In the genomic region with DNA sequence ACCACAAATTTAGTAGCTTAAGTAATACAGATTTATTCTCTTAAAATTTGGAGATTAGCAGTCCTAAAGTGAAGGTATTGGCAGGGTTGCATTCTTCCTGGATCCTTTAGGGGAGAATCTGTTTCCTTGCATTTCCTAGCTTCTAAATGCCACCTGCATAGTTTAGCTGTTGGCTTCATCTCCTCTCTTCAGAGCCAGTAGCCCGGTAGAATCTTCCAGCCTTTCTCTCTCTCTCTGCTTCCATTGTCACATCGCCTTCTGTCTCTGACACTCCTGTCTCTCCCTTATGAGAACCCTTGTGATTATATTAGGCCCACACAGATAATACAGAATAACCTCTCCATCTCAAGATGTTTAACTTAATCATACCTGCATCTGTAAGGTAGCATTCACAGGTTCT, we compare ENCODE assay signal across 12 cellular contexts. TPM values are rescaled to one million over a fixed set of nuclear protein-coding genes. Genes with fewer than 3 reads are reported as not detected.
DNase-seq lines count a peak whose midpoint lies in the region; ATAC-seq lines count a peak whose summit lies in the region.
"Had no signal": no experiment of that assay in that cellular context is flagged by ENCODE, and none has a peak within 500 bp of the region (broad histone marks: within the 10 kb centered on the region; RNA-seq: fewer than 3 reads in every experiment).

No MANE protein-coding gene starts in this region.

- no peak overlapping the region for H3K4me3 Mint-ChIP-seq in activated CD8-positive, alpha-beta memory T cell treated with anti-CD3 and anti-CD28 coated beads, Interleukin-2, amount 10 ng/mL, durations not matched to agents 7 days and 5 days
- no peak overlapping the region for H3K4me3 Mint-ChIP-seq in CD8-positive, alpha-beta memory T cell
- H3K4me3 Mint-ChIP-seq in activated T-helper 2 cell treated with anti-CD3 and anti-CD28 coated beads, Interferon-gamma antibody, Interleukin-2, Interleukin-4, amounts not matched to agents 10 μg/mL and 5 μg/mL and 100 μg/mL, durations not matched to agents 14 hours and 24 hours and 36 hours (ENCODE audit: low read depth), result no peak overlapping the region
- peak overlapping the region in 1 of 10 donors; percentile 7 for H3K4me3 Mint-ChIP-seq in naive thymus-derived CD4-positive, alpha-beta T cell
- H3K4me3 Mint-ChIP-seq in activated CD4-positive, alpha-beta T cell treated with anti-CD3 and anti-CD28 coated beads, Interleukin-2, amount 10 ng/mL, durations not matched to agents 7 days and 5 days, result no peak overlapping the region
- H3K4me3 Mint-ChIP-seq: GM23338 had no signal

- H3K36me3 Mint-ChIP-seq in activated CD8-positive, alpha-beta memory T cell treated with anti-CD3 and anti-CD28 coated beads, Interleukin-2, amount 10 ng/mL, durations not matched to agents 7 days and 5 days, result peaks cover 30% of the 10 kb centered on the region
- H3K36me3 Mint-ChIP-seq in CD8-positive, alpha-beta memory T cell, result peaks cover 0 to 61% (median 22%) of the 10 kb centered on the region in 3 donors
- H3K36me3 Mint-ChIP-seq in activated T-helper 2 cell treated with anti-CD3 and anti-CD28 coated beads, Interferon-gamma antibody, Interleukin-2, Interleukin-4, amounts not matched to agents 10 μg/mL and 5 μg/mL and 100 μg/mL, durations not matched to agents 14 hours and 24 hours and 36 hours (ENCODE audit: low read depth), result peaks cover 53% of the 10 kb centered on the region
- peaks cover 13 to 30% (median 18%) of the 10 kb centered on the region in 5 donors for H3K36me3 Mint-ChIP-seq in naive thymus-derived CD4-positive, alpha-beta T cell
- H3K36me3 Mint-ChIP-seq in activated CD4-positive, alpha-beta T cell treated with anti-CD3 and anti-CD28 coated beads, Interleukin-2, amount 10 ng/mL, durations not matched to agents 7 days and 5 days (ENCODE audit: low read depth), result peaks cover 26% of the 10 kb centered on the region

- peak overlapping the region; percentile 17 for H3K27ac Mint-ChIP-seq in activated CD8-positive, alpha-beta memory T cell treated with anti-CD3 and anti-CD28 coated beads, Interleukin-2, amount 10 ng/mL, durations not matched to agents 7 days and 5 days
- peak overlapping the region in 5 of 8 donors; percentile 29 to 79 (median 54) for H3K27ac Mint-ChIP-seq in CD8-positive, alpha-beta memory T cell
- peak overlapping the region; percentile 1 for H3K27ac Mint-ChIP-seq in activated T-helper 2 cell treated with anti-CD3 and anti-CD28 coated beads, Interferon-gamma antibody, Interleukin-2, Interleukin-4, amounts not matched to agents 10 μg/mL and 5 μg/mL and 100 μg/mL, durations not matched to agents 14 hours and 24 hours and 36 hours
- peak overlapping the region in 6 of 9 donors; percentile 6 to 88 (median 50) for H3K27ac Mint-ChIP-seq in naive thymus-derived CD4-positive, alpha-beta T cell
- H3K27ac Mint-ChIP-seq in activated CD4-positive, alpha-beta T cell treated with anti-CD3 and anti-CD28 coated beads, Interleukin-2, amount 10 ng/mL, durations not matched to agents 7 days and 5 days, result no peak overlapping the region
- H3K27ac Mint-ChIP-seq: GM23338 had no signal

- CTCF ChIA-PET in activated CD8-positive, alpha-beta memory T cell treated with anti-CD3 and anti-CD28 coated beads, Interleukin-2, amount 10 ng/mL, durations not matched to agents 7 days and 5 days (lab: Charles Lee), result interaction anchor here (1.0 to 7.2 kb wide), 9 partner anchors 11 to 222 kb away, joined by 3 to 79 read pairs (median 9); a partner anchor contains a TSS
- CTCF ChIA-PET in CD8-positive, alpha-beta memory T cell (lab: Charles Lee), result interaction anchor here (0.9 to 2.9 kb wide), 8 partner anchors 21 to 232 kb away, joined by 4 to 31 read pairs (median 8); a partner anchor contains a TSS
- CTCF ChIA-PET in naive thymus-derived CD4-positive, alpha-beta T cell (lab: Charles Lee), result interaction anchor here (0.7 to 3.9 kb wide), 13 partner anchors 10 to 232 kb away, joined by 3 to 49 read pairs (median 8); a partner anchor contains a TSS
- CTCF ChIA-PET in activated CD4-positive, alpha-beta T cell treated with anti-CD3 and anti-CD28 coated beads, Interleukin-2, amount 10 ng/mL, durations not matched to agents 7 days and 5 days (lab: Charles Lee), result interaction anchor here (1.1 to 2.3 kb wide), 8 partner anchors 20 to 226 kb away, joined by 3 to 19 read pairs (median 5); a partner anchor contains a TSS

- no peak for DNase-seq in activated CD8-positive, alpha-beta memory T cell treated with anti-CD3 and anti-CD28 coated beads, Interleukin-2, amount 10 ng/mL, durations not matched to agents 7 days and 5 days
- no peak for DNase-seq in activated CD8-positive, alpha-beta memory T cell treated with anti-CD3 and anti-CD28 coated beads, Interleukin-2, amount 50 U/mL, for 4 hours
- DNase-seq in CD8-positive, alpha-beta memory T cell, result no peak
- DNase-seq in activated T-helper 2 cell treated with anti-CD3 and anti-CD28 coated beads, Interferon-gamma antibody, Interleukin-2, Interleukin-4, amounts not matched to agents 10 μg/mL and 5 μg/mL and 100 μg/mL, durations not matched to agents 14 hours and 24 hours and 36 hours (ENCODE audit: low spot score), result no peak
- DNase-seq in naive thymus-derived CD4-positive, alpha-beta T cell, result no peak
- no peak for DNase-seq in activated CD4-positive, alpha-beta T cell treated with anti-CD3 and anti-CD28 coated beads, Interleukin-2, amount 10 ng/mL, durations not matched to agents 7 days and 5 days
- DNase-seq: DMS79, H7, IMR-90 had no signal

- H3K36me3 ChIP-seq in CD8-positive, alpha-beta memory T cell (ENCODE audit: insufficient read depth, low read length), result peaks cover 23% of the 10 kb centered on the region
- peaks cover 0 to 34% (median 5%) of the 10 kb centered on the region in 3 experiments for H3K36me3 ChIP-seq in naive thymus-derived CD4-positive, alpha-beta T cell (ENCODE audit: control insufficient read depth in 2 of 3, insufficient read depth in 3 of 3, low read length in 3 of 3)

- H3K9me3 ChIP-seq in CD8-positive, alpha-beta memory T cell (ENCODE audit: low read length), result no peaks in the 10 kb centered on the region
- H3K9me3 ChIP-seq in naive thymus-derived CD4-positive, alpha-beta T cell (ENCODE audit: control insufficient read depth in 2 of 3, low read length in 3 of 3), result no peaks in the 10 kb centered on the region

- no peaks in the 10 kb centered on the region for H3K27me3 Mint-ChIP-seq in activated CD8-positive, alpha-beta memory T cell treated with anti-CD3 and anti-CD28 coated beads, Interleukin-2, amount 10 ng/mL, durations not matched to agents 7 days and 5 days
- no peaks in the 10 kb centered on the region for H3K27me3 Mint-ChIP-seq in CD8-positive, alpha-beta memory T cell
- H3K27me3 Mint-ChIP-seq in activated T-helper 2 cell treated with anti-CD3 and anti-CD28 coated beads, Interferon-gamma antibody, Interleukin-2, Interleukin-4, amounts not matched to agents 10 μg/mL and 5 μg/mL and 100 μg/mL, durations not matched to agents 14 hours and 24 hours and 36 hours (ENCODE audit: low read depth), result no peaks in the 10 kb centered on the region
- H3K27me3 Mint-ChIP-seq in naive thymus-derived CD4-positive, alpha-beta T cell, result no peaks in the 10 kb centered on the region
- H3K27me3 Mint-ChIP-seq in activated CD4-positive, alpha-beta T cell treated with anti-CD3 and anti-CD28 coated beads, Interleukin-2, amount 10 ng/mL, durations not matched to agents 7 days and 5 days, result no peaks in the 10 kb centered on the region

- intact Hi-C loops in activated T-helper 2 cell treated with anti-CD3 and anti-CD28 coated beads, Interferon-gamma antibody, Interleukin-2, Interleukin-4, amounts not matched to agents 10 μg/mL and 5 μg/mL and 100 μg/mL, durations not matched to agents 14 hours and 24 hours and 36 hours (cut with micrococcal nuclease), result no loop called here
- intact Hi-C loops in naive thymus-derived CD4-positive, alpha-beta T cell (cut with micrococcal nuclease), result loop anchor here (2.0 to 5.0 kb wide), 5 partner anchors 21 to 175 kb away; a partner anchor contains a TSS

- no peak overlapping the region for H3K27ac ChIP-seq in CD8-positive, alpha-beta memory T cell (ENCODE audit: low read depth, low read length)
- no peak overlapping the region for H3K27ac ChIP-seq in naive thymus-derived CD4-positive, alpha-beta T cell (ENCODE audit: low read depth, low read length)
- H3K27ac ChIP-seq: 22Rv1 had no signal

- ATAC-seq in activated CD8-positive, alpha-beta memory T cell treated with anti-CD3 and anti-CD28 coated beads, Interleukin-2, amount 10 ng/mL, durations not matched to agents 7 days and 5 days, result no peak
- no peak for ATAC-seq in naive thymus-derived CD4-positive, alpha-beta T cell
- ATAC-seq in GM19395 (IDR thresholded peaks at IDR 0.05; ENCODE audit: unreplicated experiment), result no peak
- ATAC-seq: GM23338 had no signal

- H3K27me3 ChIP-seq in CD8-positive, alpha-beta memory T cell (ENCODE audit: insufficient read depth, low read length, poor library complexity, severe bottlenecking), result no peaks in the 10 kb centered on the region
- no peaks in the 10 kb centered on the region for H3K27me3 ChIP-seq in naive thymus-derived CD4-positive, alpha-beta T cell (ENCODE audit: control insufficient read depth in 2 of 2, insufficient read depth in 2 of 2, low read length in 2 of 2)

- H3K4me3 ChIP-seq in CD8-positive, alpha-beta memory T cell (ENCODE audit: low read length), result no peak overlapping the region
- no peak overlapping the region for H3K4me3 ChIP-seq in naive thymus-derived CD4-positive, alpha-beta T cell (ENCODE audit: low read length)
- H3K4me3 ChIP-seq: GM23338 had no signal

- POLR2A ChIA-PET in CD8-positive, alpha-beta memory T cell (lab: Charles Lee), result interaction anchor here (0.7 kb wide), 1 partner anchor 89 kb away, joined by 3 read pairs; a partner anchor contains a TSS
- POLR2A ChIA-PET in naive thymus-derived CD4-positive, alpha-beta T cell (lab: Charles Lee), result interaction anchor here (0.7 to 2.0 kb wide), 6 partner anchors 21 to 224 kb away, joined by 3 to 16 read pairs (median 4); no protein-coding TSS in a partner anchor
- POLR2A ChIA-PET in activated CD4-positive, alpha-beta T cell treated with anti-CD3 and anti-CD28 coated beads, Interleukin-2, amount 10 ng/mL, durations not matched to agents 7 days and 5 days (lab: Charles Lee), result no interaction called here

- H3K4me1 Mint-ChIP-seq in activated CD8-positive, alpha-beta memory T cell treated with anti-CD3 and anti-CD28 coated beads, Interleukin-2, amount 10 ng/mL, durations not matched to agents 7 days and 5 days, result peaks cover 8% of the 10 kb centered on the region
- H3K4me1 Mint-ChIP-seq in CD8-positive, alpha-beta memory T cell, result peaks cover 15 to 17% (median 16%) of the 10 kb centered on the region in 3 donors
- peaks cover 6% of the 10 kb centered on the region for H3K4me1 Mint-ChIP-seq in activated T-helper 2 cell treated with anti-CD3 and anti-CD28 coated beads, Interferon-gamma antibody, Interleukin-2, Interleukin-4, amounts not matched to agents 10 μg/mL and 5 μg/mL and 100 μg/mL, durations not matched to agents 14 hours and 24 hours and 36 hours (ENCODE audit: low read depth)
- peaks cover 18 to 34% (median 21%) of the 10 kb centered on the region in 7 donors for H3K4me1 Mint-ChIP-seq in naive thymus-derived CD4-positive, alpha-beta T cell
- peaks cover 15% of the 10 kb centered on the region for H3K4me1 Mint-ChIP-seq in activated CD4-positive, alpha-beta T cell treated with anti-CD3 and anti-CD28 coated beads, Interleukin-2, amount 10 ng/mL, durations not matched to agents 7 days and 5 days
- H3K4me1 Mint-ChIP-seq: GM23338 had no signal

- H3K9me3 Mint-ChIP-seq in activated CD8-positive, alpha-beta memory T cell treated with anti-CD3 and anti-CD28 coated beads, Interleukin-2, amount 10 ng/mL, durations not matched to agents 7 days and 5 days (ENCODE audit: low read depth), result no peaks in the 10 kb centered on the region
- no peaks in the 10 kb centered on the region for H3K9me3 Mint-ChIP-seq in CD8-positive, alpha-beta memory T cell
- H3K9me3 Mint-ChIP-seq in activated T-helper 2 cell treated with anti-CD3 and anti-CD28 coated beads, Interferon-gamma antibody, Interleukin-2, Interleukin-4, amounts not matched to agents 10 μg/mL and 5 μg/mL and 100 μg/mL, durations not matched to agents 14 hours and 24 hours and 36 hours, result no peaks in the 10 kb centered on the region
- H3K9me3 Mint-ChIP-seq in naive thymus-derived CD4-positive, alpha-beta T cell, result no peaks in the 10 kb centered on the region
- H3K9me3 Mint-ChIP-seq in activated CD4-positive, alpha-beta T cell treated with anti-CD3 and anti-CD28 coated beads, Interleukin-2, amount 10 ng/mL, durations not matched to agents 7 days and 5 days, result no peaks in the 10 kb centered on the region
- H3K9me3 Mint-ChIP-seq: GM23338 had no signal

- peaks cover 7% of the 10 kb centered on the region for H3K4me1 ChIP-seq in CD8-positive, alpha-beta memory T cell (ENCODE audit: insufficient read depth, low read length)
- peaks cover 0 to 5% of the 10 kb centered on the region in 2 donors for H3K4me1 ChIP-seq in naive thymus-derived CD4-positive, alpha-beta T cell (ENCODE audit: control insufficient read depth in 2 of 2, insufficient read depth in 2 of 2, low read length in 2 of 2)

RNA-seq across cellular contexts. Expression of a gene that starts 21.4 kb away (rescaled TPM):
- 10 to 100 TPM; 34.8 to 41.4 TPM for total RNA-seq in activated CD8-positive, alpha-beta memory T cell treated with anti-CD3 and anti-CD28 coated beads, Interleukin-2, amount 10 ng/mL, durations not matched to agents 7 days and 5 days
- total RNA-seq in CD8-positive, alpha-beta memory T cell, result 10 to 100 TPM; 56.7 to 60.9 TPM
- 2.2 TPM for polyA plus RNA-seq in CD8-positive, alpha-beta memory T cell
- total RNA-seq in activated T-helper 2 cell treated with anti-CD3 and anti-CD28 coated beads, Interferon-gamma antibody, Interleukin-2, Interleukin-4, amounts not matched to agents 10 μg/mL and 5 μg/mL and 100 μg/mL, durations not matched to agents 14 hours and 24 hours and 36 hours, result 53.9 and 56.5 TPM in 2 replicates
- total RNA-seq in naive thymus-derived CD4-positive, alpha-beta T cell, result 10 to 100 TPM; 16.2 to 39.5 (median 27.6) TPM
- polyA plus RNA-seq in naive thymus-derived CD4-positive, alpha-beta T cell, result 1 to 10 TPM; 2.4 to 6.7 TPM
- total RNA-seq in activated CD4-positive, alpha-beta T cell treated with anti-CD3 and anti-CD28 coated beads, Interleukin-2, amount 10 ng/mL, durations not matched to agents 7 days and 5 days, result 10 to 100 TPM; 34.7 to 42.9 TPM
